ENCODE assay signal across 1 cellular context in genomic region chr1:32178380-32179192, GRCh38.
TF ChIP-seq lines count a peak whose summit lies in the region.

No MANE protein-coding gene starts in this region.

TF ChIP-seq in HepG2, 621 proteins besides CTCF, POLR2A, EP300 and RAD21 (continued from another document):
- TF ChIP-seq, protein P1, sequence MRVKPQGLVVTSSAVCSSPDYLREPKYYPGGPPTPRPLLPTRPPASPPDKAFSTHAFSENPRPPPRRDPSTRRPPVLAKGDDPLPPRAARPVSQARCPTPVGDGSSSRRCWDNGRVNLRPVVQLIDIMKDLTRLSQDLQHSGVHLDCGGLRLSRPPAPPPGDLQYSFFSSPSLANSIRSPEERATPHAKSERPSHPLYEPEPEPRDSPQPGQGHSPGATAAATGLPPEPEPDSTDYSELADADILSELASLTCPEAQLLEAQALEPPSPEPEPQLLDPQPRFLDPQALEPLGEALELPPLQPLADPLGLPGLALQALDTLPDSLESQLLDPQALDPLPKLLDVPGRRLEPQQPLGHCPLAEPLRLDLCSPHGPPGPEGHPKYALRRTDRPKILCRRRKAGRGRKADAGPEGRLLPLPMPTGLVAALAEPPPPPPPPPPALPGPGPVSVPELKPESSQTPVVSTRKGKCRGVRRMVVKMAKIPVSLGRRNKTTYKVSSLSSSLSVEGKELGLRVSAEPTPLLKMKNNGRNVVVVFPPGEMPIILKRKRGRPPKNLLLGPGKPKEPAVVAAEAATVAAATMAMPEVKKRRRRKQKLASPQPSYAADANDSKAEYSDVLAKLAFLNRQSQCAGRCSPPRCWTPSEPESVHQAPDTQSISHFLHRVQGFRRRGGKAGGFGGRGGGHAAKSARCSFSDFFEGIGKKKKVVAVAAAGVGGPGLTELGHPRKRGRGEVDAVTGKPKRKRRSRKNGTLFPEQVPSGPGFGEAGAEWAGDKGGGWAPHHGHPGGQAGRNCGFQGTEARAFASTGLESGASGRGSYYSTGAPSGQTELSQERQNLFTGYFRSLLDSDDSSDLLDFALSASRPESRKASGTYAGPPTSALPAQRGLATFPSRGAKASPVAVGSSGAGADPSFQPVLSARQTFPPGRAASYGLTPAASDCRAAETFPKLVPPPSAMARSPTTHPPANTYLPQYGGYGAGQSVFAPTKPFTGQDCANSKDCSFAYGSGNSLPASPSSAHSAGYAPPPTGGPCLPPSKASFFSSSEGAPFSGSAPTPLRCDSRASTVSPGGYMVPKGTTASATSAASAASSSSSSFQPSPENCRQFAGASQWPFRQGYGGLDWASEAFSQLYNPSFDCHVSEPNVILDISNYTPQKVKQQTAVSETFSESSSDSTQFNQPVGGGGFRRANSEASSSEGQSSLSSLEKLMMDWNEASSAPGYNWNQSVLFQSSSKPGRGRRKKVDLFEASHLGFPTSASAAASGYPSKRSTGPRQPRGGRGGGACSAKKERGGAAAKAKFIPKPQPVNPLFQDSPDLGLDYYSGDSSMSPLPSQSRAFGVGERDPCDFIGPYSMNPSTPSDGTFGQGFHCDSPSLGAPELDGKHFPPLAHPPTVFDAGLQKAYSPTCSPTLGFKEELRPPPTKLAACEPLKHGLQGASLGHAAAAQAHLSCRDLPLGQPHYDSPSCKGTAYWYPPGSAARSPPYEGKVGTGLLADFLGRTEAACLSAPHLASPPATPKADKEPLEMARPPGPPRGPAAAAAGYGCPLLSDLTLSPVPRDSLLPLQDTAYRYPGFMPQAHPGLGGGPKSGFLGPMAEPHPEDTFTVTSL (CRISPR knock-in tag; IDR thresholded peaks at IDR 0.05; ENCODE audit: borderline replicate concordance), result peak; percentile 11; the same call in 1 of the 2 replicates
- TF ChIP-seq, protein P2, sequence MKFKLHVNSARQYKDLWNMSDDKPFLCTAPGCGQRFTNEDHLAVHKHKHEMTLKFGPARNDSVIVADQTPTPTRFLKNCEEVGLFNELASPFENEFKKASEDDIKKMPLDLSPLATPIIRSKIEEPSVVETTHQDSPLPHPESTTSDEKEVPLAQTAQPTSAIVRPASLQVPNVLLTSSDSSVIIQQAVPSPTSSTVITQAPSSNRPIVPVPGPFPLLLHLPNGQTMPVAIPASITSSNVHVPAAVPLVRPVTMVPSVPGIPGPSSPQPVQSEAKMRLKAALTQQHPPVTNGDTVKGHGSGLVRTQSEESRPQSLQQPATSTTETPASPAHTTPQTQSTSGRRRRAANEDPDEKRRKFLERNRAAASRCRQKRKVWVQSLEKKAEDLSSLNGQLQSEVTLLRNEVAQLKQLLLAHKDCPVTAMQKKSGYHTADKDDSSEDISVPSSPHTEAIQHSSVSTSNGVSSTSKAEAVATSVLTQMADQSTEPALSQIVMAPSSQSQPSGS (CRISPR knock-in tag; IDR thresholded peaks at IDR 0.05), result 0 out of 2 replicates have a peak, but pooled peaks have one; percentile 63
- peak; percentile 70 for TF ChIP-seq THAP11 (CRISPR knock-in tag; IDR thresholded peaks at IDR 0.05)
- TF ChIP-seq ZFY (CRISPR knock-in tag; IDR thresholded peaks at IDR 0.05), result peak; percentile 34; the same call in 1 of the 2 replicates
- no peak for TF ChIP-seq ZNF589 (CRISPR knock-in tag; conservative IDR thresholded peaks at IDR 0.05)
- peak; percentile 54; the same call in 1 of the 2 replicates for TF ChIP-seq HMG20A (CRISPR knock-in tag; IDR thresholded peaks at IDR 0.05; ENCODE audit: borderline replicate concordance)
- TF ChIP-seq MATR3 (CRISPR knock-in tag; IDR thresholded peaks at IDR 0.05), result no peak
- TF ChIP-seq TEAD3 (CRISPR knock-in tag; optimal IDR thresholded peaks at IDR 0.05; ENCODE audit: borderline replicate concordance), result peak; percentile 42
- no peak for TF ChIP-seq TSC22D2 (CRISPR knock-in tag; IDR thresholded peaks at IDR 0.05; ENCODE audit: borderline replicate concordance)
- peak; percentile 37 for TF ChIP-seq MED1 (CRISPR knock-in tag; IDR thresholded peaks at IDR 0.05)
- peak; percentile 65 for TF ChIP-seq RARA (CRISPR knock-in tag; IDR thresholded peaks at IDR 0.05)
- no peak for TF ChIP-seq U2AF2 (IDR thresholded peaks at IDR 0.05; ENCODE audit: low read depth, low read length)
- TF ChIP-seq ONECUT2 (CRISPR knock-in tag; IDR thresholded peaks at IDR 0.05), result no peak
- TF ChIP-seq ZNF788 (CRISPR knock-in tag; IDR thresholded peaks at IDR 0.05; ENCODE audit: borderline replicate concordance), result no peak
- peak; percentile 59 for TF ChIP-seq CREM (IDR thresholded peaks at IDR 0.05)
- no peak for TF ChIP-seq CREM (CRISPR knock-in tag; IDR thresholded peaks at IDR 0.05)
- no peak for TF ChIP-seq MXD3 (CRISPR knock-in tag; IDR thresholded peaks at IDR 0.05)
- TF ChIP-seq, protein P3, sequence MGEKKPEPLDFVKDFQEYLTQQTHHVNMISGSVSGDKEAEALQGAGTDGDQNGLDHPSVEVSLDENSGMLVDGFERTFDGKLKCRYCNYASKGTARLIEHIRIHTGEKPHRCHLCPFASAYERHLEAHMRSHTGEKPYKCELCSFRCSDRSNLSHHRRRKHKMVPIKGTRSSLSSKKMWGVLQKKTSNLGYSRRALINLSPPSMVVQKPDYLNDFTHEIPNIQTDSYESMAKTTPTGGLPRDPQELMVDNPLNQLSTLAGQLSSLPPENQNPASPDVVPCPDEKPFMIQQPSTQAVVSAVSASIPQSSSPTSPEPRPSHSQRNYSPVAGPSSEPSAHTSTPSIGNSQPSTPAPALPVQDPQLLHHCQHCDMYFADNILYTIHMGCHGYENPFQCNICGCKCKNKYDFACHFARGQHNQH (CRISPR knock-in tag; IDR thresholded peaks at IDR 0.05), result peak; percentile 31; the same call in 1 of the 2 replicates
- no peak for TF ChIP-seq MTA3 (CRISPR knock-in tag; IDR thresholded peaks at IDR 0.05)
TF ChIP-seq in HepG2: peak in this region for 96.
